In the genomic region with DNA sequence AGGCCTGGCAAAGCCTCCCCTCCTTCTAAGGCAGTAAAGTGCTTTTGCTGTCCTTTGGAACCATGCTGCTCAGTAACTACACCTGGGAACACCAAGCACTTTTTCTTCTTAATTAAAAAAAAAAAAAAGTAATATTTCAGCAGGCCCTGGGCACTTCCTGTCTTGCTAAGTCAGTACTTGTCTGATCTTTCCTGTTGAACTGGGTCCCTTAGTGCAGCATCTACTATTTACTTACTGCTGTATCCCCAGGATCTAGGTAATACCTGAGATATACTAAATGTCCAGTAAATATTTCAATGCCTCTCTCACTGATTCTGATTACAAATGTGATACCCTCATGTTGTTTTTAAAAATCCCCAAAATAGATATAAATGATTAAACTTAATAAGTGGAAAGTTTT, we compare ENCODE assay signal across 1 cellular context.
TF ChIP-seq lines count a peak whose summit lies in the region.

No MANE protein-coding gene starts in this region.

TF ChIP-seq in GM12891, 5 proteins besides CTCF, POLR2A, EP300 and RAD21:
- TF ChIP-seq POU2F2 (IDR thresholded peaks at IDR 0.05; ENCODE audit: low read depth, low read length) (no peak), POLR2AphosphoS5 (IDR thresholded peaks at IDR 0.05; ENCODE audit: low read depth, low read length) (no peak), PAX5 (IDR thresholded peaks at IDR 0.05; ENCODE audit: insufficient read depth, low read length, severe bottlenecking) (no peak), SPI1 (IDR thresholded peaks at IDR 0.05; ENCODE audit: low read depth, low read length) (no peak), TAF1 (IDR thresholded peaks at IDR 0.05; ENCODE audit: low read depth, low read length) (no peak)
